Comparison of ENCODE assay signal across 26 cellular contexts in genomic region chr7:47046949-47047348, GRCh38.
A peak's percentile ranks its signal among the peaks of the same experiment; 100 is the strongest.
DNase-seq lines count a peak whose midpoint lies in the region; ATAC-seq, FAIRE-seq and TF ChIP-seq lines count a peak whose summit lies in the region.
"Had no signal": no experiment of that assay in that cellular context is flagged by ENCODE, and none has a peak within 500 bp of the region (broad histone marks: within the 10 kb centered on the region; RNA-seq: fewer than 3 reads in every experiment).

No MANE protein-coding gene starts in this region.

- H3K9me3 Mint-ChIP-seq in neural progenitor cell (no peaks in the 10 kb centered on the region), T-cell (peaks cover 0 to 7% (median 3%) of the 10 kb centered on the region in 3 donors)
- H3K9me3 Mint-ChIP-seq in activated CD4-positive, alpha-beta memory T cell treated with anti-CD3 and anti-CD28 coated beads for 36 hours: no peaks in the 10 kb centered on the region
- H3K9me3 Mint-ChIP-seq: activated CD4-positive, alpha-beta T cell treated with anti-CD3 and anti-CD28 coated beads, Interleukin-2, amount 10 ng/mL, durations not matched to agents 24 days and 14 days; activated T-cell treated with anti-CD3 and anti-CD28 coated beads, Interleukin-2, amount 50 U/mL, for 4 hours; CD4-positive, alpha-beta T cell had no signal

- POLR2A ChIA-PET in T-cell (lab: Charles Lee): no interaction called here
- POLR2A ChIA-PET in activated CD4-positive, alpha-beta memory T cell treated with anti-CD3 and anti-CD28 coated beads for 36 hours (lab: Charles Lee): no interaction called here

- no peak for DNase-seq in adipocyte (ENCODE audit: low read depth)
- DNase-seq in keratinocyte (ENCODE audit: low read depth, low spot score): no peak
- DNase-seq in neural progenitor cell (ENCODE audit: low spot score): no peak
- DNase-seq in T-cell: no peak
- no peak for DNase-seq in activated CD4-positive, alpha-beta memory T cell treated with anti-CD3 and anti-CD28 coated beads for 36 hours
- DNase-seq in GM12891 (ENCODE audit: insufficient read length, low spot score): no peak
- DNase-seq: activated CD4-positive, alpha-beta T cell treated with anti-CD3 and anti-CD28 coated beads, Interleukin-2, amount 10 ng/mL, durations not matched to agents 24 days and 14 days; activated naive CD8-positive, alpha-beta T cell treated with anti-CD3 and anti-CD28 coated beads, Interleukin-2, amount 50 U/mL, for 24 hours; activated T-cell treated with anti-CD3 and anti-CD28 coated beads, Interleukin-2, amount 50 U/mL, for 4 hours; CD4-positive, alpha-beta T cell; dermis blood vessel endothelial cell; EL; Karpas-422; NCI-H1436; NCI-H2107; NCI-H446; NCI-H82; SK-N-SH; stimulated activated CD8-positive, alpha-beta memory T cell treated with anti-CD3 and anti-CD28 coated beads, Interleukin-4, amount 100 ng/mL, for 48 hours; stomach; T-helper 2 cell; transverse colon had no signal

- no peaks in the 10 kb centered on the region for H3K27me3 ChIP-seq in adipocyte (replicated peaks; ENCODE audit: control insufficient read depth, insufficient read depth, low read length)
- H3K27me3 ChIP-seq in keratinocyte (ENCODE audit: control insufficient read depth, extremely low read depth, insufficient read depth, low read length): peaks cover 3% of the 10 kb centered on the region
- no peaks in the 10 kb centered on the region for H3K27me3 ChIP-seq in neural progenitor cell
- H3K27me3 ChIP-seq: stomach, transverse colon had no signal

- H3K27ac Mint-ChIP-seq in neural progenitor cell: peak overlapping the region; percentile 50
- H3K27ac Mint-ChIP-seq in T-cell: no peak overlapping the region
- H3K27ac Mint-ChIP-seq in activated CD4-positive, alpha-beta memory T cell treated with anti-CD3 and anti-CD28 coated beads for 36 hours: no peak overlapping the region
- H3K27ac Mint-ChIP-seq: activated CD4-positive, alpha-beta T cell treated with anti-CD3 and anti-CD28 coated beads, Interleukin-2, amount 10 ng/mL, durations not matched to agents 24 days and 14 days; activated naive CD8-positive, alpha-beta T cell treated with anti-CD3 and anti-CD28 coated beads, Interleukin-2, amount 50 U/mL, for 24 hours; CD4-positive, alpha-beta T cell had no signal

- FAIRE-seq in keratinocyte (lab: Jason Lieb, UNC) (peak; percentile 49), GM12891 (lab: Jason Lieb, UNC) (no peak)
- FAIRE-seq: D721Med, GM12892 had no signal

- TF ChIP-seq CTCF in keratinocyte (optimal IDR thresholded peaks at IDR 0.05 in 1 of 3, IDR thresholded peaks at IDR 0.05 in 1 of 3, conservative IDR thresholded peaks at IDR 0.05 in 1 of 3; ENCODE audit: extremely low read depth in 1 of 3, insufficient read depth in 2 of 3, low read length in 3 of 3): peak in 1 of 3 experiments; percentile 28
- TF ChIP-seq CTCF in neural progenitor cell (IDR thresholded peaks at IDR 0.05): no peak

- H3K9me1 ChIP-seq in keratinocyte (ENCODE audit: control insufficient read depth, extremely low read depth, insufficient read depth, low read length): no peaks in the 10 kb centered on the region

- H3K9me3 ChIP-seq in adipocyte (ENCODE audit: control insufficient read depth, low read length) (no peaks in the 10 kb centered on the region), keratinocyte (ENCODE audit: control insufficient read depth, low read depth, low read length) (no peaks in the 10 kb centered on the region), neural progenitor cell (ENCODE audit: low read depth) (no peaks in the 10 kb centered on the region)
- H3K9me3 ChIP-seq: SK-N-SH, stomach, transverse colon had no signal

- H3K27me3 Mint-ChIP-seq in neural progenitor cell (ENCODE audit: insufficient read depth, low read depth) (peaks cover 4% of the 10 kb centered on the region), T-cell (peaks cover 0 to 2% of the 10 kb centered on the region in 2 donors)
- peaks cover 2% of the 10 kb centered on the region for H3K27me3 Mint-ChIP-seq in activated CD4-positive, alpha-beta memory T cell treated with anti-CD3 and anti-CD28 coated beads for 36 hours
- H3K27me3 Mint-ChIP-seq: activated CD4-positive, alpha-beta T cell treated with anti-CD3 and anti-CD28 coated beads, Interleukin-2, amount 10 ng/mL, durations not matched to agents 24 days and 14 days had no signal

- H3K36me3 Mint-ChIP-seq in neural progenitor cell: no peaks in the 10 kb centered on the region
- H3K36me3 Mint-ChIP-seq in T-cell: no peaks in the 10 kb centered on the region
- H3K36me3 Mint-ChIP-seq in activated CD4-positive, alpha-beta memory T cell treated with anti-CD3 and anti-CD28 coated beads for 36 hours: no peaks in the 10 kb centered on the region

- H3K36me3 ChIP-seq in adipocyte (ENCODE audit: control insufficient read depth, insufficient read depth, low read length, severe bottlenecking): no peaks in the 10 kb centered on the region
- no peaks in the 10 kb centered on the region for H3K36me3 ChIP-seq in keratinocyte (ENCODE audit: control insufficient read depth in 2 of 2, extremely low read depth in 1 of 2, insufficient read depth in 2 of 2, low read length in 2 of 2)
- no peaks in the 10 kb centered on the region for H3K36me3 ChIP-seq in neural progenitor cell
- H3K36me3 ChIP-seq: stomach, transverse colon had no signal

- intact Hi-C loops in activated CD4-positive, alpha-beta memory T cell treated with anti-CD3 and anti-CD28 coated beads for 36 hours (cut with micrococcal nuclease): no loop called here

- H3K4me1 Mint-ChIP-seq in neural progenitor cell: peaks cover 30% of the 10 kb centered on the region
- no peaks in the 10 kb centered on the region for H3K4me1 Mint-ChIP-seq in T-cell
- no peaks in the 10 kb centered on the region for H3K4me1 Mint-ChIP-seq in activated CD4-positive, alpha-beta memory T cell treated with anti-CD3 and anti-CD28 coated beads for 36 hours (ENCODE audit: low read depth)
- H3K4me1 Mint-ChIP-seq: activated CD4-positive, alpha-beta T cell treated with anti-CD3 and anti-CD28 coated beads, Interleukin-2, amount 10 ng/mL, durations not matched to agents 24 days and 14 days; activated naive CD8-positive, alpha-beta T cell treated with anti-CD3 and anti-CD28 coated beads, Interleukin-2, amount 50 U/mL, for 24 hours had no signal

- H3K79me2 ChIP-seq in keratinocyte (ENCODE audit: control insufficient read depth, insufficient read depth, low read length): no peaks in the 10 kb centered on the region
- no peaks in the 10 kb centered on the region for H3K79me2 ChIP-seq in neural progenitor cell (ENCODE audit: low read depth)

- ATAC-seq in T-cell (replicated peaks in 1 of 4) (no peak), HG03354 (IDR thresholded peaks at IDR 0.05; ENCODE audit: poor library complexity, severe bottlenecking, unreplicated experiment) (no peak)
- ATAC-seq: activated naive CD8-positive, alpha-beta T cell treated with anti-CD3 and anti-CD28 coated beads, Interleukin-2, amount 50 U/mL, for 24 hours; activated T-cell treated with anti-CD3 and anti-CD28 coated beads, Interleukin-2, amount 50 U/mL, for 4 hours had no signal

- dilution Hi-C loops in keratinocyte (cut with MboI; ENCODE audit: extremely low pct_ligation_motif_present, low sequenced_read_pairs): no loop called here

- H3K4me1 ChIP-seq in adipocyte (ENCODE audit: control insufficient read depth, insufficient read depth, low read length) (peaks cover 37% of the 10 kb centered on the region), keratinocyte (ENCODE audit: control insufficient read depth, extremely low read depth, insufficient read depth, low read length) (no peaks in the 10 kb centered on the region), neural progenitor cell (no peaks in the 10 kb centered on the region)

- H4K20me1 ChIP-seq in keratinocyte (ENCODE audit: control insufficient read depth, extremely low read depth, insufficient read depth, low read length) (no peaks in the 10 kb centered on the region), neural progenitor cell (ENCODE audit: low read depth) (no peaks in the 10 kb centered on the region)

- H3K27ac ChIP-seq in keratinocyte (ENCODE audit: control insufficient read depth, insufficient read depth, low read length) (no peak overlapping the region), neural progenitor cell (no peak overlapping the region)
- H3K27ac ChIP-seq: RWPE1, stomach, transverse colon had no signal

- CTCF ChIA-PET in T-cell (lab: Charles Lee): no interaction called here
- CTCF ChIA-PET in activated CD4-positive, alpha-beta memory T cell treated with anti-CD3 and anti-CD28 coated beads for 36 hours (lab: Charles Lee): no interaction called here

- H3K4me3 ChIP-seq in adipocyte (ENCODE audit: low read length) (peak overlapping the region; percentile 20), keratinocyte (ENCODE audit: control insufficient read depth in 2 of 3, extremely low read depth in 1 of 3, insufficient read depth in 2 of 3, low read depth in 1 of 3, low read length in 3 of 3) (no peak overlapping the region), neural progenitor cell (no peak overlapping the region)
- H3K4me3 ChIP-seq: stomach, transverse colon had no signal

- no peak for TF ChIP-seq POLR2A in GM12891 (IDR thresholded peaks at IDR 0.05; ENCODE audit: low read depth, low read length)

- peak overlapping the region; percentile 40 for H2AFZ ChIP-seq in keratinocyte (ENCODE audit: control insufficient read depth, low read length)
- H2AFZ ChIP-seq in neural progenitor cell (replicated peaks): no peak overlapping the region

- H3K4me2 ChIP-seq in keratinocyte (ENCODE audit: control insufficient read depth, extremely low read depth, insufficient read depth, low read depth, low read length): peak overlapping the region; percentile 14
- no peak overlapping the region for H3K4me2 ChIP-seq in neural progenitor cell
- H3K4me2 ChIP-seq: SK-N-SH had no signal

- H3K4me3 Mint-ChIP-seq in neural progenitor cell (peak overlapping the region; percentile 29), T-cell (no peak overlapping the region)
- no peak overlapping the region for H3K4me3 Mint-ChIP-seq in activated CD4-positive, alpha-beta memory T cell treated with anti-CD3 and anti-CD28 coated beads for 36 hours
- H3K4me3 Mint-ChIP-seq: activated CD4-positive, alpha-beta T cell treated with anti-CD3 and anti-CD28 coated beads, Interleukin-2, amount 10 ng/mL, durations not matched to agents 24 days and 14 days; activated naive CD8-positive, alpha-beta T cell treated with anti-CD3 and anti-CD28 coated beads, Interleukin-2, amount 50 U/mL, for 24 hours; activated T-cell treated with anti-CD3 and anti-CD28 coated beads, Interleukin-2, amount 50 U/mL, for 4 hours; CD4-positive, alpha-beta T cell had no signal

- H3F3A ChIP-seq in neural progenitor cell (ENCODE audit: low read depth): no peaks in the 10 kb centered on the region

- H3K9ac ChIP-seq in adipocyte (ENCODE audit: low read length): peak overlapping the region; percentile 74
- no peak overlapping the region for H3K9ac ChIP-seq in keratinocyte (ENCODE audit: control insufficient read depth, extremely low read depth, insufficient read depth, low read length)
- H3K9ac ChIP-seq in neural progenitor cell: no peak overlapping the region
- H3K9ac ChIP-seq: SK-N-SH had no signal

TF ChIP-seq in GM12891, 5 proteins besides CTCF, POLR2A, EP300 and RAD21 (continues in another document):
- TF ChIP-seq POLR2AphosphoS5 (IDR thresholded peaks at IDR 0.05; ENCODE audit: low read depth, low read length) (no peak), PAX5 (IDR thresholded peaks at IDR 0.05; ENCODE audit: insufficient read depth, low read length, severe bottlenecking) (no peak), TAF1 (IDR thresholded peaks at IDR 0.05; ENCODE audit: low read depth, low read length) (no peak), POU2F2 (IDR thresholded peaks at IDR 0.05; ENCODE audit: low read depth, low read length) (no peak)
